21 cellular contexts compared by ENCODE assay signal in the genomic region with DNA sequence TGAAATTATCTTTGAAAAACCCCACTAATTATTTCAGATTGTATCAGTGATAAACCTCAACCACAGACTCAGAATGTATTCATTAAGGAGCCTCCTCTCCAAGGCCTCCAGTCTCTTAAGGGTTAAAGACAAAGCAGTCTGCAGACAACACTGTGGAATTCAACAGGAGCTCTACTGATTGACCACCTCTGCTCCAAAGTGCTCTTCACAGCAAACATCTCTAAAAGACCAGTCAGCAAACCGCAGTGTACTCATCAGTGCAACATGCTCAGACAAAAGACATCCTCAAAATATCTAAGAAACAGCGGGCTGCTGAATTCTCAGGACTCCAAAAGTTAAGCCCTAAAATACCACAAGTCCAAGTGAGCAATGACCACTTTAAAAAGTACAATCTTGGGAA. TPM values are rescaled to one million over a fixed set of nuclear protein-coding genes. Genes with fewer than 3 reads are reported as not detected.
A peak's percentile ranks its signal among the peaks of the same experiment; 100 is the strongest.
DNase-seq lines count a peak whose midpoint lies in the region; ATAC-seq, FAIRE-seq and TF ChIP-seq lines count a peak whose summit lies in the region.
"Had no signal": no experiment of that assay in that cellular context is flagged by ENCODE, and none has a peak within 500 bp of the region (broad histone marks: within the 10 kb centered on the region; RNA-seq: fewer than 3 reads in every experiment).

No MANE protein-coding gene starts in this region.

- no peak for ATAC-seq in SK-N-SH treated with all-trans-retinoic acid at 6 μM for 48 hours
- ATAC-seq in GM18517 (IDR thresholded peaks at IDR 0.05; ENCODE audit: unreplicated experiment) = no peak
- no peak for ATAC-seq in activated CD8-positive, alpha-beta T cell treated with anti-CD3 and anti-CD28 coated beads, Interleukin-2, amount 10 ng/mL, durations not matched to agents 7 days and 5 days
- ATAC-seq: esophagus mucosa had no signal

- no peak overlapping the region for H3K27ac Mint-ChIP-seq in activated CD8-positive, alpha-beta T cell treated with anti-CD3 and anti-CD28 coated beads, Interleukin-2, amount 10 ng/mL, durations not matched to agents 7 days and 5 days
- H3K27ac Mint-ChIP-seq: activated naive CD4-positive, alpha-beta T cell treated with anti-CD3 and anti-CD28 coated beads, Interleukin-2, amount 50 U/mL, for 24 hours; memory B cell had no signal

- peaks cover 16% of the 10 kb centered on the region for H3K36me3 Mint-ChIP-seq in activated CD8-positive, alpha-beta T cell treated with anti-CD3 and anti-CD28 coated beads, Interleukin-2, amount 10 ng/mL, durations not matched to agents 7 days and 5 days (ENCODE audit: low read depth)

- H3K27me3 Mint-ChIP-seq in activated CD8-positive, alpha-beta T cell treated with anti-CD3 and anti-CD28 coated beads, Interleukin-2, amount 10 ng/mL, durations not matched to agents 7 days and 5 days (ENCODE audit: low read depth) = no peaks in the 10 kb centered on the region
- H3K27me3 Mint-ChIP-seq: activated naive CD4-positive, alpha-beta T cell treated with anti-CD3 and anti-CD28 coated beads, Interleukin-2, amount 50 U/mL, for 24 hours; memory B cell had no signal

- H3K27me3 ChIP-seq in bronchial epithelial cell (ENCODE audit: control insufficient read depth, insufficient read depth, low read length) = no peaks in the 10 kb centered on the region

- H3K4me3 ChIP-seq in bronchial epithelial cell (ENCODE audit: low read depth, low read length) = no peak overlapping the region
- H3K4me3 ChIP-seq: PC-9 had no signal

- no peak overlapping the region for H3K4me3 Mint-ChIP-seq in activated CD8-positive, alpha-beta T cell treated with anti-CD3 and anti-CD28 coated beads, Interleukin-2, amount 10 ng/mL, durations not matched to agents 7 days and 5 days
- H3K4me3 Mint-ChIP-seq: activated naive CD4-positive, alpha-beta T cell treated with anti-CD3 and anti-CD28 coated beads, Interleukin-2, amount 50 U/mL, for 24 hours; memory B cell had no signal

- POLR2A ChIA-PET in activated CD8-positive, alpha-beta T cell treated with anti-CD3 and anti-CD28 coated beads, Interleukin-2, amount 10 ng/mL, durations not matched to agents 7 days and 5 days (lab: Charles Lee) = no interaction called here

- H3K36me3 ChIP-seq in bronchial epithelial cell (ENCODE audit: control insufficient read depth, insufficient read depth, low read length) = no peaks in the 10 kb centered on the region

- CTCF ChIA-PET in activated CD8-positive, alpha-beta T cell treated with anti-CD3 and anti-CD28 coated beads, Interleukin-2, amount 10 ng/mL, durations not matched to agents 7 days and 5 days (lab: Charles Lee) = no interaction called here

- peaks cover 6% of the 10 kb centered on the region for H3K4me1 Mint-ChIP-seq in activated CD8-positive, alpha-beta T cell treated with anti-CD3 and anti-CD28 coated beads, Interleukin-2, amount 10 ng/mL, durations not matched to agents 7 days and 5 days (ENCODE audit: low read depth)
- H3K4me1 Mint-ChIP-seq: activated naive CD4-positive, alpha-beta T cell treated with anti-CD3 and anti-CD28 coated beads, Interleukin-2, amount 50 U/mL, for 24 hours had no signal

- FAIRE-seq in bronchial epithelial cell (lab: Jason Lieb, UNC) = no peak
- FAIRE-seq: colon had no signal

- no peaks in the 10 kb centered on the region for H3K9me3 Mint-ChIP-seq in activated CD8-positive, alpha-beta T cell treated with anti-CD3 and anti-CD28 coated beads, Interleukin-2, amount 10 ng/mL, durations not matched to agents 7 days and 5 days (ENCODE audit: insufficient read depth)
- H3K9me3 Mint-ChIP-seq: activated naive CD4-positive, alpha-beta T cell treated with anti-CD3 and anti-CD28 coated beads, Interleukin-2, amount 50 U/mL, for 24 hours; memory B cell had no signal

- peak; percentile 38 for DNase-seq in AG08395 (ENCODE audit: low spot score)
- peak; percentile 98 for DNase-seq in HT1080 (ENCODE audit: low read depth)
- DNase-seq in bronchial epithelial cell (ENCODE audit: low read depth) = peak; percentile 72
- DNase-seq in kidney tubule cell (ENCODE audit: low spot score) = peak; percentile 22
- DNase-seq in activated CD8-positive, alpha-beta T cell treated with anti-CD3 and anti-CD28 coated beads, Interleukin-2, amount 10 ng/mL, durations not matched to agents 7 days and 5 days = no peak
- DNase-seq in SKM-1 treated with dmso at 0.1 percent for 144 hours (lab: John Stamatoyannopoulos, UW; ENCODE audit: unreplicated experiment) = no peak
- DNase-seq: activated CD4-positive, CD25-positive, alpha-beta regulatory T cell; activated CD8-positive, alpha-beta memory T cell treated with anti-CD3 and anti-CD28 coated beads, Interleukin-2, amount 50 U/mL, for 48 hours; AML-193; H7; KG1; NCI-H146; NCI-H446; PC-9; stimulated activated CD4-positive, alpha-beta T cell treated with anti-CD3 and anti-CD28 coated beads, Interleukin-12 subunit alpha, Interleukin-12 subunit beta, amount 100 ng/mL, for 4 hours had no signal

- no peak for TF ChIP-seq CTCF in bronchial epithelial cell (IDR thresholded peaks at IDR 0.05; ENCODE audit: insufficient read depth, low read length, severe bottlenecking)

TF ChIP-seq in SK-N-SH treated with all-trans-retinoic acid at 6 μM for 48 hours, 23 proteins besides CTCF, POLR2A, EP300 and RAD21 (continues in another document):
- TF ChIP-seq ISL1 (CRISPR knock-in tag; IDR thresholded peaks at IDR 0.05) = no peak
- TF ChIP-seq SNAI2 (CRISPR knock-in tag; IDR thresholded peaks at IDR 0.05) = no peak
- TF ChIP-seq, protein P1, sequence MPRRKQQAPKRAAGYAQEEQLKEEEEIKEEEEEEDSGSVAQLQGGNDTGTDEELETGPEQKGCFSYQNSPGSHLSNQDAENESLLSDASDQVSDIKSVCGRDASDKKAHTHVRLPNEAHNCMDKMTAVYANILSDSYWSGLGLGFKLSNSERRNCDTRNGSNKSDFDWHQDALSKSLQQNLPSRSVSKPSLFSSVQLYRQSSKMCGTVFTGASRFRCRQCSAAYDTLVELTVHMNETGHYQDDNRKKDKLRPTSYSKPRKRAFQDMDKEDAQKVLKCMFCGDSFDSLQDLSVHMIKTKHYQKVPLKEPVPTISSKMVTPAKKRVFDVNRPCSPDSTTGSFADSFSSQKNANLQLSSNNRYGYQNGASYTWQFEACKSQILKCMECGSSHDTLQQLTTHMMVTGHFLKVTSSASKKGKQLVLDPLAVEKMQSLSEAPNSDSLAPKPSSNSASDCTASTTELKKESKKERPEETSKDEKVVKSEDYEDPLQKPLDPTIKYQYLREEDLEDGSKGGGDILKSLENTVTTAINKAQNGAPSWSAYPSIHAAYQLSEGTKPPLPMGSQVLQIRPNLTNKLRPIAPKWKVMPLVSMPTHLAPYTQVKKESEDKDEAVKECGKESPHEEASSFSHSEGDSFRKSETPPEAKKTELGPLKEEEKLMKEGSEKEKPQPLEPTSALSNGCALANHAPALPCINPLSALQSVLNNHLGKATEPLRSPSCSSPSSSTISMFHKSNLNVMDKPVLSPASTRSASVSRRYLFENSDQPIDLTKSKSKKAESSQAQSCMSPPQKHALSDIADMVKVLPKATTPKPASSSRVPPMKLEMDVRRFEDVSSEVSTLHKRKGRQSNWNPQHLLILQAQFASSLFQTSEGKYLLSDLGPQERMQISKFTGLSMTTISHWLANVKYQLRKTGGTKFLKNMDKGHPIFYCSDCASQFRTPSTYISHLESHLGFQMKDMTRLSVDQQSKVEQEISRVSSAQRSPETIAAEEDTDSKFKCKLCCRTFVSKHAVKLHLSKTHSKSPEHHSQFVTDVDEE (CRISPR knock-in tag; IDR thresholded peaks at IDR 0.05) = no peak
- TF ChIP-seq CSDC2 (CRISPR knock-in tag; IDR thresholded peaks at IDR 0.05) = no peak
- TF ChIP-seq TOX (CRISPR knock-in tag; IDR thresholded peaks at IDR 0.05; ENCODE audit: borderline replicate concordance) = no peak
- no peak for TF ChIP-seq ZNF8 (CRISPR knock-in tag; IDR thresholded peaks at IDR 0.05)
- no peak for TF ChIP-seq PPARA (CRISPR knock-in tag; IDR thresholded peaks at IDR 0.05; ENCODE audit: borderline replicate concordance)
- TF ChIP-seq ZFP3 (CRISPR knock-in tag; IDR thresholded peaks at IDR 0.05) = no peak
- no peak for TF ChIP-seq ZFP30 (CRISPR knock-in tag; IDR thresholded peaks at IDR 0.05)
- TF ChIP-seq CSRNP3 (CRISPR knock-in tag; IDR thresholded peaks at IDR 0.05) = no peak
- TF ChIP-seq ESRRG (CRISPR knock-in tag; IDR thresholded peaks at IDR 0.05) = no peak
- TF ChIP-seq BACH2 (CRISPR knock-in tag; IDR thresholded peaks at IDR 0.05; ENCODE audit: borderline replicate concordance) = no peak
- TF ChIP-seq CREB5 (CRISPR knock-in tag; IDR thresholded peaks at IDR 0.05; ENCODE audit: low read depth) = no peak
- no peak for TF ChIP-seq GLIS3 (CRISPR knock-in tag; IDR thresholded peaks at IDR 0.05)
- no peak for TF ChIP-seq TCF4 (CRISPR knock-in tag; IDR thresholded peaks at IDR 0.05; ENCODE audit: borderline replicate concordance)

RNA-seq across cellular contexts. Expression of gene UQCC1, which starts 42.0 kb away (rescaled TPM):
- 55.7 and 58.1 TPM in 2 replicates for total RNA-seq in HT1080 (2014; rRNA removed; shearing (Covaris generic))
- 45.1 and 49.3 TPM in 2 replicates for polyA plus RNA-seq in HT1080 (2015; cell fraction: cytosol; rRNA removed)
- 123 and 145 TPM in 2 replicates for polyA plus RNA-seq in HT1080 (2015; cell fraction: nucleus; rRNA removed)
- 20.8 and 24.7 TPM in 2 replicates for total RNA-seq in bronchial epithelial cell
- total RNA-seq in activated CD8-positive, alpha-beta T cell treated with anti-CD3 and anti-CD28 coated beads, Interleukin-2, amount 10 ng/mL, durations not matched to agents 7 days and 5 days = 10 to 100 TPM; 57.7 to 60.5 TPM

Comparison
In these comparisons a context has a peak if more than half of its experiments do, and no peak if none do; other contexts are left out.
1. DNase-seq: peak in AG08395 (single experiment), HT1080 (single experiment), bronchial epithelial cell (single experiment) and kidney tubule cell (single experiment); none in activated CD8-positive, alpha-beta T cell treated with anti-CD3 and anti-CD28 coated beads, Interleukin-2, amount 10 ng/mL, durations not matched to agents 7 days and 5 days (single experiment) and SKM-1 treated with dmso at 0.1 percent for 144 hours (single experiment).